Comparison of ENCODE assay signal across 18 cellular contexts in the genomic region with DNA sequence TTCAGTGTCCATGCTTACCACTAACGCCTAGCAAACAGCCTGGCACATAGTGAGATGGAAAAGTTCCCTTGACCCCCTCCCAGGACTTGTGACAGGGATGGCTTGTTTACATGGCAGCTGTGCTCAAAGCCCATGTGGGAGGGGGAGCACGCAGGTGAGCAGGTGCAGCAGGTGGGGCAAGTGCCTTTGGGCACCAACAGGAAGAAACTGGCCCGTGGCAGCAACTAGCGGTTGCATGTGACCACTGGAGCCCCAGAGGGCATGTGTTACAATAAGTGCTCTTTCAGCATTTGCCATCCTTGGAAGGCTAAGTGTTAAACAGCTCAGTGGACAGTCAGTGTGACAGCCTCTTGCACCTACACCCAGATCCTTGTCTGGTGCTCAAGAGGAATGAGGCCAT.
"Had no signal": no experiment of that assay in that cellular context is flagged by ENCODE, and none has a peak within 500 bp of the region (broad histone marks: within the 10 kb centered on the region; RNA-seq: fewer than 3 reads in every experiment).

No MANE protein-coding gene starts in this region.

- H3K36me3 Mint-ChIP-seq: activated naive CD4-positive, alpha-beta T cell treated with anti-CD3 and anti-CD28 coated beads, Interleukin-2, amount 50 U/mL, for 24 hours; naive thymus-derived CD4-positive, alpha-beta T cell; neural progenitor cell had no signal

- H3K27me3 ChIP-seq: ascending aorta, colonic mucosa, foreskin keratinocyte, hepatocyte, neural progenitor cell, ovary, transverse colon had no signal

- ATAC-seq: activated T-cell treated with anti-CD3 and anti-CD28 coated beads, Interleukin-2, amount 50 U/mL, for 72 hours; foreskin keratinocyte; left cardiac atrium; naive thymus-derived CD4-positive, alpha-beta T cell; psoas muscle; right cardiac atrium had no signal

- DNase-seq: activated effector memory CD4-positive, alpha-beta T cell treated with anti-CD3 and anti-CD28 coated beads, Interleukin-2, amount 50 U/mL, for 16 hours; activated T-cell treated with anti-CD3 and anti-CD28 coated beads, Interleukin-2, amount 50 U/mL, for 72 hours; colonic mucosa; foreskin keratinocyte; left cardiac atrium; mesenchymal stem cell; naive thymus-derived CD4-positive, alpha-beta T cell; ovary; psoas muscle; right cardiac atrium; stimulated activated CD4-positive, alpha-beta T cell treated with anti-CD3 and anti-CD28 coated beads, Interleukin-2, amount 100 ng/mL, for 24 hours; transverse colon had no signal

- H3K79me2 ChIP-seq: hepatocyte had no signal

- H3K9ac ChIP-seq: neural progenitor cell had no signal

- H3K27me3 Mint-ChIP-seq: activated naive CD4-positive, alpha-beta T cell treated with anti-CD3 and anti-CD28 coated beads, Interleukin-2, amount 50 U/mL, for 24 hours; central memory CD8-positive, alpha-beta T cell; naive thymus-derived CD4-positive, alpha-beta T cell; stimulated activated naive CD8-positive, alpha-beta T cell treated with anti-CD3 and anti-CD28 coated beads, Interleukin-15, Interleukin-2, amounts not matched to agents 100 ng/mL and 50 ng/mL, for 24 hours had no signal

- H3K27ac ChIP-seq: ascending aorta, colonic mucosa, foreskin keratinocyte, hepatocyte, neural progenitor cell, ovary, psoas muscle, transverse colon had no signal

- H3K4me3 ChIP-seq: ascending aorta, colonic mucosa, hepatocyte, neural progenitor cell, ovary, psoas muscle, transverse colon had no signal

- H3K27ac Mint-ChIP-seq: activated naive CD4-positive, alpha-beta T cell treated with anti-CD3 and anti-CD28 coated beads, Interleukin-2, amount 50 U/mL, for 24 hours; activated T-cell treated with anti-CD3 and anti-CD28 coated beads, Interleukin-2, amount 50 U/mL, for 72 hours; naive thymus-derived CD4-positive, alpha-beta T cell; neural progenitor cell; stimulated activated naive CD8-positive, alpha-beta T cell treated with anti-CD3 and anti-CD28 coated beads, Interleukin-15, Interleukin-2, amounts not matched to agents 100 ng/mL and 50 ng/mL, for 24 hours had no signal

- H2AFZ ChIP-seq: hepatocyte, neural progenitor cell had no signal

- H3K4me3 Mint-ChIP-seq: activated naive CD4-positive, alpha-beta T cell treated with anti-CD3 and anti-CD28 coated beads, Interleukin-2, amount 50 U/mL, for 24 hours; activated T-cell treated with anti-CD3 and anti-CD28 coated beads, Interleukin-2, amount 50 U/mL, for 72 hours; central memory CD8-positive, alpha-beta T cell; naive thymus-derived CD4-positive, alpha-beta T cell; neural progenitor cell; stimulated activated naive CD8-positive, alpha-beta T cell treated with anti-CD3 and anti-CD28 coated beads, Interleukin-15, Interleukin-2, amounts not matched to agents 100 ng/mL and 50 ng/mL, for 24 hours had no signal

- H3K36me3 ChIP-seq: ascending aorta, colonic mucosa, neural progenitor cell, ovary, transverse colon had no signal

- H3K4me1 Mint-ChIP-seq: activated naive CD4-positive, alpha-beta T cell treated with anti-CD3 and anti-CD28 coated beads, Interleukin-2, amount 50 U/mL, for 24 hours; central memory CD8-positive, alpha-beta T cell; naive thymus-derived CD4-positive, alpha-beta T cell had no signal

- H3K9me3 ChIP-seq: ascending aorta, colonic mucosa, ovary, psoas muscle, transverse colon had no signal

- H3K4me2 ChIP-seq: hepatocyte, neural progenitor cell had no signal

- H3K4me1 ChIP-seq: ascending aorta, colonic mucosa, foreskin keratinocyte, psoas muscle, transverse colon had no signal
